In the genomic region with DNA sequence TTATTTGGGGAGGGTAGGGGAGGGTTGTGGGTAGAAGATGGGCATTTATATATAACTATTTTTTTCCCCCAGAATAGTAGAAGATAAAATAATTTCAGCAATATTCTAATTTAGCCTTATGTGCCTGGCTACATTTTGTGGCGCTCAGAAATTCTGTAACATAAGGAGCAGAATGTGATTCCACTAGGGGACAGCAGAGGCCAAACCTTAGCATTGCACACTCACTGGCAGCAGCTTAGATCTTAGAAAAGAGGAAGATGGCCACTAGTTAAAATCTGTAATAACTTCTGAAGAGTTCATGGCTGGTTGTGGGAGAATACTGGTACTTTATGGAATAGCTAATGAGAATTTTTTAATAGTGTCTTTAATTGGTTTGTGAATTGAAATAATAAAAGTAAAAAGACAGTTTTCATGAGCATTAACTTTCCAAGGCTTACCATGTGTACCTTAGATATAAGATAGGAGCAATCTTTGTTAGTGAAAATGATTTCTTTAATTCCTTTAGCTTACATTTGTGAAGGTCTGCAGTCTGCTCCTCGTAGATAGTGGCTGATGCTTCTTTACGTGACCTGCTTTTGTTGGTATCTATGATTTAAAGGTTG, we compare ENCODE assay signal across 8 cellular contexts. TPM values are rescaled to one million over a fixed set of nuclear protein-coding genes. Genes with fewer than 3 reads are reported as not detected.
DNase-seq lines count a peak whose midpoint lies in the region; ATAC-seq lines count a peak whose summit lies in the region.

No MANE protein-coding gene starts in this region.

- ATAC-seq in GM21423 (IDR thresholded peaks at IDR 0.05; ENCODE audit: unreplicated experiment) (peak; percentile 79), left cardiac atrium (peak; percentile 82 to 85)
- ATAC-seq in activated naive CD8-positive, alpha-beta T cell treated with anti-CD3 and anti-CD28 coated beads, Interleukin-2, amount 10 ng/mL, durations not matched to agents 7 days and 5 days (ENCODE audit: low read depth), result peak; percentile 67

- H3K9me3 Mint-ChIP-seq in activated naive CD8-positive, alpha-beta T cell treated with anti-CD3 and anti-CD28 coated beads, Interleukin-2, amount 10 ng/mL, durations not matched to agents 7 days and 5 days, result no peaks in the 10 kb centered on the region

- no peaks in the 10 kb centered on the region for H3K27me3 Mint-ChIP-seq in activated naive CD8-positive, alpha-beta T cell treated with anti-CD3 and anti-CD28 coated beads, Interleukin-2, amount 10 ng/mL, durations not matched to agents 7 days and 5 days

- POLR2A ChIA-PET in activated naive CD8-positive, alpha-beta T cell treated with anti-CD3 and anti-CD28 coated beads, Interleukin-2, amount 10 ng/mL, durations not matched to agents 7 days and 5 days (lab: Charles Lee), result no interaction called here

- peaks cover 10% of the 10 kb centered on the region for H3K36me3 Mint-ChIP-seq in activated naive CD8-positive, alpha-beta T cell treated with anti-CD3 and anti-CD28 coated beads, Interleukin-2, amount 10 ng/mL, durations not matched to agents 7 days and 5 days

- DNase-seq in GDM1 (lab: John Stamatoyannopoulos, UW) (peak; percentile 49), HPDE6-E6E7 (ENCODE audit: extremely low spot score) (peak; percentile 57), NOMO-1 treated with DMSO at 0.1 percent for 48 hours (lab: John Stamatoyannopoulos, UW; ENCODE audit: unreplicated experiment) (peak; percentile 87), left cardiac atrium (peak; percentile 40), retina (peak; percentile 51), T-helper 9 cell (no peak)
- DNase-seq in activated naive CD8-positive, alpha-beta T cell treated with anti-CD3 and anti-CD28 coated beads, Interleukin-2, amount 10 ng/mL, durations not matched to agents 7 days and 5 days, result no peak

- H3K4me1 Mint-ChIP-seq in activated naive CD8-positive, alpha-beta T cell treated with anti-CD3 and anti-CD28 coated beads, Interleukin-2, amount 10 ng/mL, durations not matched to agents 7 days and 5 days, result peaks cover 1% of the 10 kb centered on the region

- no peak overlapping the region for H3K4me3 Mint-ChIP-seq in activated naive CD8-positive, alpha-beta T cell treated with anti-CD3 and anti-CD28 coated beads, Interleukin-2, amount 10 ng/mL, durations not matched to agents 7 days and 5 days

- intact Hi-C loops in left cardiac atrium (cut with DNase I), result loop anchor here in 1 of 2 donors (2.0 to 10.0 kb wide), 3 partner anchors 177 to 1241 kb away; no protein-coding TSS in a partner anchor

- H3K27ac Mint-ChIP-seq in activated naive CD8-positive, alpha-beta T cell treated with anti-CD3 and anti-CD28 coated beads, Interleukin-2, amount 10 ng/mL, durations not matched to agents 7 days and 5 days, result no peak overlapping the region

RNA-seq across cellular contexts. Expression of a gene that starts 33.1 kb away (rescaled TPM):
- 10 to 100 TPM; 22.0 to 24.7 TPM for total RNA-seq in activated naive CD8-positive, alpha-beta T cell treated with anti-CD3 and anti-CD28 coated beads, Interleukin-2, amount 10 ng/mL, durations not matched to agents 7 days and 5 days
- total RNA-seq in left cardiac atrium, result 10 to 100 TPM; 13.5 to 19.8 TPM

Comparison
In these comparisons a context has a peak if more than half of its experiments do, and no peak if none do; other contexts are left out.
1. DNase-seq: peak in GDM1 (single experiment), HPDE6-E6E7 (single experiment), NOMO-1 treated with DMSO at 0.1 percent for 48 hours (single experiment), left cardiac atrium (single experiment) and retina (single experiment); none in activated naive CD8-positive, alpha-beta T cell treated with anti-CD3 and anti-CD28 coated beads, Interleukin-2, amount 10 ng/mL, durations not matched to agents 7 days and 5 days (single experiment) and T-helper 9 cell (single experiment).
2. Peak in every context shown above with its lines, with median percentiles within 50 percentile points of each other: ATAC-seq.